In the genomic region with DNA sequence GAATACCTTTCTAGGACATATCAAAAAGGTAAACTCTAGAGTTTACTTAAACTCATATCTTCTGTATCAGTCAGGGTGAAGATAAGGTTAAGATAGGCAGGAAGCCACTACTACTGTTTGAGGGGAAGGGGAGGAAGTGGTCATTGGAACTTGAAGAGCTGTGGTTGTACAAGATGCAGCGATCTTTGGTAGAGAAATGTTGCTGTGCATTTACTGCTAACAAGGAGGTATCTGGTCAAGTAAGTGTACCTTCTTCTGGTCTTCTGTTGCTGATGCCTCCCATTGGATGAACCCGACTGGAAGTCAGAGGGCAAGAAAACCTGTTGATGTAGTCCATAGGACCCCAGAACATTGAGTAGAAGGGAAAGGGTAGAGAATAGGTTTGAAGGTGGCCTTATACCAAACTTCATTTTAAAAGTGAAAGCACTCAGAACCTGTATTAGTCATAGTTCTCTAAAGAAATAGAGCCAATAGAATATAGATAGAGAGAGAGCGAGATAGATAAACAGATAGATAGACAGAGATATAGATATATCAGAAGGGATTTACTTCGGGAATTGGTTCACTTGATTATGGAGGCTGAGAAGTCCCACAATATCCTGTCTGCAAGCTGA, we compare ENCODE assay signal across 12 cellular contexts. TPM values are rescaled to one million over a fixed set of nuclear protein-coding genes. Genes with fewer than 3 reads are reported as not detected.
DNase-seq lines count a peak whose midpoint lies in the region; ATAC-seq, FAIRE-seq and TF ChIP-seq lines count a peak whose summit lies in the region.
"Had no signal": no experiment of that assay in that cellular context is flagged by ENCODE, and none has a peak within 500 bp of the region (broad histone marks: within the 10 kb centered on the region; RNA-seq: fewer than 3 reads in every experiment).

No MANE protein-coding gene starts in this region.

- H3K27me3 Mint-ChIP-seq in central memory CD8-positive, alpha-beta T cell = no peaks in the 10 kb centered on the region
- H3K27me3 Mint-ChIP-seq: memory B cell had no signal

- H3K36me3 ChIP-seq in right lobe of liver (no peaks in the 10 kb centered on the region), HepG2 (replicated peaks in 1 of 2; ENCODE audit: control insufficient read depth in 1 of 2, insufficient read depth in 2 of 2, low read length in 2 of 2) (no peaks in the 10 kb centered on the region)

- WGBS in right lobe of liver (ENCODE audit: insufficient coverage, low coverage, low lambda C conversion rate, missing lambda C conversion rate) = 59% methylated on average over 4 of the region's 4 CpGs
- 21% methylated on average over 4 of the region's 4 CpGs for WGBS in HepG2 (ENCODE audit: low lambda C conversion rate)

- H3K4me3 ChIP-seq in right lobe of liver = no peak overlapping the region
- no peak overlapping the region for H3K4me3 ChIP-seq in HepG2 (replicated peaks in 1 of 3; ENCODE audit: insufficient read depth in 1 of 3, low read depth in 2 of 3, low read length in 3 of 3)
- H3K4me3 ChIP-seq: GM23248 had no signal

- H3K4me1 ChIP-seq in right lobe of liver (no peaks in the 10 kb centered on the region), HepG2 (ENCODE audit: insufficient read depth, low read length) (no peaks in the 10 kb centered on the region)

- TF ChIP-seq POLR2A in right lobe of liver (IDR thresholded peaks at IDR 0.05) = no peak
- TF ChIP-seq POLR2A in HepG2 (IDR thresholded peaks at IDR 0.05; ENCODE audit: insufficient read depth in 1 of 2, low read depth in 2 of 2, low read length in 2 of 2) = no peak

- no peak for TF ChIP-seq RAD21 in HepG2 (CRISPR knock-in tag; IDR thresholded peaks at IDR 0.05)

- H4K20me1 ChIP-seq in HepG2 (ENCODE audit: insufficient read depth, low read length) = no peaks in the 10 kb centered on the region

- no peak for FAIRE-seq in HepG2 (lab: Jason Lieb, UNC)

- no peak overlapping the region for H3K9ac ChIP-seq in HepG2 (ENCODE audit: insufficient read depth, low read depth, low read length)
- H3K9ac ChIP-seq: GM23248, SK-N-SH had no signal

- H3K79me2 ChIP-seq in HepG2 (ENCODE audit: insufficient read depth, low read length) = no peaks in the 10 kb centered on the region

- peak overlapping the region; percentile 89 for H3K27ac Mint-ChIP-seq in central memory CD8-positive, alpha-beta T cell (ENCODE audit: low read depth)
- H3K27ac Mint-ChIP-seq: memory B cell had no signal

- H3K4me1 Mint-ChIP-seq in central memory CD8-positive, alpha-beta T cell = peaks cover 49% of the 10 kb centered on the region

- CTCF ChIA-PET in HepG2 (lab: Yijun Ruan, JAX; ENCODE audit: low intra/inter-chr PET ratio, low total read pairs) = no interaction called here

- no peaks in the 10 kb centered on the region for H3K36me3 Mint-ChIP-seq in central memory CD8-positive, alpha-beta T cell (ENCODE audit: insufficient read depth)

- intact Hi-C loops in right lobe of liver (cut with DNase I) (no loop called here), HepG2 (cut with micrococcal nuclease; ENCODE audit: unreplicated experiment) (no loop called here)

- no TSS peak for BruUV-seq in HepG2 (replicated peaks; lab: Mats Ljungman, UMichigan)

- H3K4me2 ChIP-seq in HepG2 (ENCODE audit: low read depth, low read length) = no peak overlapping the region
- H3K4me2 ChIP-seq: SK-N-SH had no signal

- H3K4me3 Mint-ChIP-seq in central memory CD8-positive, alpha-beta T cell = peak overlapping the region; percentile 74
- H3K4me3 Mint-ChIP-seq: memory B cell had no signal

- H3K9me3 Mint-ChIP-seq in central memory CD8-positive, alpha-beta T cell = peaks cover 15% of the 10 kb centered on the region

- ATAC-seq in right lobe of liver = peak in 3 of 4 donors; percentile 25 to 34 (median 26)
- ATAC-seq in HepG2 = no peak
- peak; percentile 96 for ATAC-seq in central memory CD8-positive, alpha-beta T cell (replicated peaks; ENCODE audit: extremely low read depth, poor library complexity, severe bottlenecking)
- ATAC-seq in HG03442 (IDR thresholded peaks at IDR 0.05; ENCODE audit: unreplicated experiment) = no peak
- no peak for ATAC-seq in HG02588 (IDR thresholded peaks at IDR 0.05; ENCODE audit: unreplicated experiment)

- no peaks in the 10 kb centered on the region for H3K9me3 ChIP-seq in right lobe of liver
- peaks cover 10% of the 10 kb centered on the region; the same call in 1 of the 2 replicates for H3K9me3 ChIP-seq in HepG2 (ENCODE audit: low read length)

- H3K27ac ChIP-seq in right lobe of liver (no peak overlapping the region), HepG2 (ENCODE audit: extremely low read length, insufficient read depth, low read length) (no peak overlapping the region)
- H3K27ac ChIP-seq: GM23248 had no signal

- POLR2A ChIA-PET in HepG2 (lab: Yijun Ruan, JAX) = no interaction called here

- H3K27me3 ChIP-seq in right lobe of liver (no peaks in the 10 kb centered on the region), HepG2 (ENCODE audit: control insufficient read depth in 1 of 2, insufficient read depth in 2 of 2, low read length in 2 of 2) (no peaks in the 10 kb centered on the region)

- H2AFZ ChIP-seq in HepG2 (ENCODE audit: low read length) = no peak overlapping the region
- H2AFZ ChIP-seq: GM23248 had no signal

- TF ChIP-seq EP300 in HepG2 (IDR thresholded peaks at IDR 0.05; ENCODE audit: low read depth in 2 of 2, low read length in 2 of 2) (no peak), HepG2 (CRISPR knock-in tag; IDR thresholded peaks at IDR 0.05; ENCODE audit: borderline replicate concordance) (no peak)

- DNase-seq in right lobe of liver = no peak
- no peak for DNase-seq in HepG2 (ENCODE audit: low spot score)
- peak; percentile 13 for DNase-seq in T-helper 22 cell (ENCODE audit: low read depth)
- peak; percentile 30 to 47 for DNase-seq in central memory CD8-positive, alpha-beta T cell (ENCODE audit: low spot score in 2 of 2)
- no peak for DNase-seq in G401 (ENCODE audit: low spot score)
- DNase-seq in NCI-H2029 treated with DMSO at 0.1 percent for 48 hours (lab: John Stamatoyannopoulos, UW) = no peak
- DNase-seq: DMS79, GM23248, SK-N-SH had no signal

- no peak for TF ChIP-seq CTCF in right lobe of liver (IDR thresholded peaks at IDR 0.05)
- TF ChIP-seq CTCF in HepG2 (CRISPR knock-in tag; IDR thresholded peaks at IDR 0.05) = no peak

- in situ Hi-C loops in HepG2 (cut with HindIII; ENCODE audit: extremely low pct_ligation_motif_present, low pct_unique_long_range_greater_than_20kb) (no loop called here), G401 (cut with HindIII; ENCODE audit: low sequenced_read_pairs) (no loop called here)

TF ChIP-seq in HepG2, 621 proteins besides CTCF, POLR2A, EP300 and RAD21 (continues in another document):
- TF ChIP-seq CEBPG (CRISPR knock-in tag; IDR thresholded peaks at IDR 0.05) (no peak), HOXD1 (CRISPR knock-in tag; IDR thresholded peaks at IDR 0.05) (no peak), ZNF251 (CRISPR knock-in tag; IDR thresholded peaks at IDR 0.05) (no peak), ZNF562 (CRISPR knock-in tag; IDR thresholded peaks at IDR 0.05; ENCODE audit: borderline replicate concordance) (no peak)

RNA-seq across cellular contexts. Expression of gene TSPAN5, which starts 47.9 kb away (rescaled TPM):
- total RNA-seq in right lobe of liver (1 to 10 TPM in 1 of 6 experiments, under 1 TPM in 5; 0.12 to 1.2 (median 0.50) TPM), HepG2 (2016; rRNA removed; fragmentation: Illumina TruSeq; extraction: Trizol) (0.18 and 0.20 TPM in 2 replicates)
- 0.10 TPM in 1 of 2 replicates, not detected in the other for total RNA-seq in HepG2 (2016; cell fraction: cytosol; rRNA removed; fragmentation: Illumina TruSeq; extraction: Trizol; ENCODE audit: low read depth)
- total RNA-seq in HepG2 (2016; cell fraction: insoluble cytoplasmic fraction; rRNA removed; fragmentation: Illumina TruSeq; extraction: Trizol) = 0.21 and 0.22 TPM in 2 replicates
- total RNA-seq in HepG2 (2016; cell fraction: membrane; rRNA removed; fragmentation: Illumina TruSeq; extraction: Trizol) = 0.09 and 0.14 TPM in 2 replicates
- 0.28 and 0.31 TPM in 2 replicates for total RNA-seq in HepG2 (2016; cell fraction: nucleus; rRNA removed; fragmentation: Illumina TruSeq; extraction: Trizol)
- polyA plus RNA-seq in HepG2 (2011; rRNA removed) = 0.47 and 0.53 TPM in 2 replicates
- 0.28 and 0.49 TPM in 2 replicates for polyA plus RNA-seq in HepG2 (2011; cell fraction: cytosol; rRNA removed)
- 0.29 TPM in 2 replicates for polyA plus RNA-seq in HepG2 (2011; cell fraction: nucleus; rRNA removed)
- polyA plus RNA-seq in HepG2 (2012) = 0.11 and 0.32 TPM in 2 replicates
- polyA plus RNA-seq in HepG2 (2016; cell fraction: cytosol; fragmentation: Illumina TruSeq; extraction: Trizol; ENCODE audit: low read depth) = 0.02 TPM in 1 of 2 replicates, not detected in the other
- 0.14 and 0.21 TPM in 2 replicates for polyA plus RNA-seq in HepG2 (2016; cell fraction: insoluble cytoplasmic fraction; fragmentation: Illumina TruSeq; extraction: Trizol; ENCODE audit: low read depth)
- 0.05 and 0.06 TPM in 2 replicates for polyA plus RNA-seq in HepG2 (2016; cell fraction: membrane; fragmentation: Illumina TruSeq; extraction: Trizol; ENCODE audit: low read depth)
- polyA plus RNA-seq in HepG2 (2016; cell fraction: nucleus; fragmentation: Illumina TruSeq; extraction: Trizol; ENCODE audit: insufficient read depth, low read depth) = 0.47 and 0.59 TPM in 2 replicates
- 0.09 and 0.40 TPM in 2 replicates for polyA minus RNA-seq in HepG2 (2011; rRNA and poly(A)+ RNA removed; ENCODE audit: low replicate concordance)
- polyA minus RNA-seq in HepG2 (2011; cell fraction: cytosol; rRNA and poly(A)+ RNA removed) = 0.26 and 0.40 TPM in 2 replicates
- polyA minus RNA-seq in HepG2 (2011; cell fraction: nucleus; rRNA and poly(A)+ RNA removed) = 0.13 and 1.1 TPM in 2 replicates
- total RNA-seq in G401 (2014; rRNA removed; shearing (Covaris generic)) = not detected in 2 replicates

Comparison
In these comparisons a context has a peak if more than half of its experiments do, and no peak if none do; other contexts are left out.
1. ATAC-seq: peak in right lobe of liver (3 of 4) and central memory CD8-positive, alpha-beta T cell (single experiment); none in HepG2 (single experiment), HG03442 (single experiment) and HG02588 (single experiment).
2. DNase-seq: peak in T-helper 22 cell (single experiment) and central memory CD8-positive, alpha-beta T cell (2 of 2); none in right lobe of liver (0 of 3), HepG2 (single experiment), G401 (single experiment) and NCI-H2029 treated with DMSO at 0.1 percent for 48 hours (single experiment).